ENCODE assay signal across 1 cellular context in the genomic region with DNA sequence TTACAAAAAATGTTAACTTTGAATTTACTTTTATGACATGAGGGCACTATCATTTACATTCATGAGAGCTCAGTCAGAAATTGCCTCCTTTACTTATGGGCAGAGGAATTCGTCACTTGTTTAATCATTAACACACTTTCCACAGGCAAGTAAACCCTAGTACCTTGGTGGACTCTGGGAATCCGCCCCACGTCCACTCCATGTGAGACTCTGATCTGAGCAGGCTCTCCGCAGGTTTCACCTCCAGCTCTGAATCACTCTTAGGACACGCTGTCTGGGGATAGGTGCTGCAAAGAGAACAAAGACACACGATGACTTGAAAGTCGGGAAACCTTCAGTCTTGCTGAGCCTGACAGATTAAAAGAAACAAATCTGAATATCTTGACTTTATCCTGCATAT.
TF ChIP-seq lines count a peak whose summit lies in the region.

No MANE protein-coding gene starts in this region.

TF ChIP-seq in HepG2, 621 proteins besides CTCF, POLR2A, EP300 and RAD21 (continued from another document and continues in another):
- peak; percentile 17; the same call in 1 of the 2 replicates for TF ChIP-seq TFAP4 (IDR thresholded peaks at IDR 0.05; ENCODE audit: borderline replicate concordance, low read depth)
- TF ChIP-seq, protein P1, sequence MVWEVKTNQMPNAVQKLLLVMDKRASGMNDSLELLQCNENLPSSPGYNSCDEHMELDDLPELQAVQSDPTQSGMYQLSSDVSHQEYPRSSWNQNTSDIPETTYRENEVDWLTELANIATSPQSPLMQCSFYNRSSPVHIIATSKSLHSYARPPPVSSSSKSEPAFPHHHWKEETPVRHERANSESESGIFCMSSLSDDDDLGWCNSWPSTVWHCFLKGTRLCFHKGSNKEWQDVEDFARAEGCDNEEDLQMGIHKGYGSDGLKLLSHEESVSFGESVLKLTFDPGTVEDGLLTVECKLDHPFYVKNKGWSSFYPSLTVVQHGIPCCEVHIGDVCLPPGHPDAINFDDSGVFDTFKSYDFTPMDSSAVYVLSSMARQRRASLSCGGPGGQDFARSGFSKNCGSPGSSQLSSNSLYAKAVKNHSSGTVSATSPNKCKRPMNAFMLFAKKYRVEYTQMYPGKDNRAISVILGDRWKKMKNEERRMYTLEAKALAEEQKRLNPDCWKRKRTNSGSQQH (CRISPR knock-in tag; IDR thresholded peaks at IDR 0.05; ENCODE audit: low read depth) = no peak
- no peak for TF ChIP-seq NFE2L1 (CRISPR knock-in tag; IDR thresholded peaks at IDR 0.05; ENCODE audit: borderline replicate concordance)
- TF ChIP-seq ZNF792 (CRISPR knock-in tag; IDR thresholded peaks at IDR 0.05) = peak; percentile 35; the same call in 1 of the 2 replicates
- no peak for TF ChIP-seq ZNF615 (CRISPR knock-in tag; IDR thresholded peaks at IDR 0.05; ENCODE audit: borderline replicate concordance)
- no peak for TF ChIP-seq ZNF687 (CRISPR knock-in tag; IDR thresholded peaks at IDR 0.05)
- peak; percentile 84 for TF ChIP-seq FOSL2 (CRISPR knock-in tag; IDR thresholded peaks at IDR 0.05)
- no peak for TF ChIP-seq NR2F6 (IDR thresholded peaks at IDR 0.05)
- TF ChIP-seq NR2F6 (CRISPR knock-in tag; IDR thresholded peaks at IDR 0.05) = 0 out of 2 replicates have a peak, but pooled peaks have one; percentile 43
- TF ChIP-seq FUBP1 (CRISPR knock-in tag; IDR thresholded peaks at IDR 0.05; ENCODE audit: borderline replicate concordance) = no peak
- TF ChIP-seq ASH2L (IDR thresholded peaks at IDR 0.05; ENCODE audit: insufficient read length, low read depth, low read length) = no peak
- TF ChIP-seq ATF7-NPFF (CRISPR knock-in tag; IDR thresholded peaks at IDR 0.05; ENCODE audit: low read depth) = no peak
- no peak for TF ChIP-seq PBX3 (CRISPR knock-in tag; IDR thresholded peaks at IDR 0.05; ENCODE audit: borderline replicate concordance)
- peak; percentile 15; the same call in 1 of the 2 replicates for TF ChIP-seq TAF1 (CRISPR knock-in tag; IDR thresholded peaks at IDR 0.05)
- TF ChIP-seq, protein P2, sequence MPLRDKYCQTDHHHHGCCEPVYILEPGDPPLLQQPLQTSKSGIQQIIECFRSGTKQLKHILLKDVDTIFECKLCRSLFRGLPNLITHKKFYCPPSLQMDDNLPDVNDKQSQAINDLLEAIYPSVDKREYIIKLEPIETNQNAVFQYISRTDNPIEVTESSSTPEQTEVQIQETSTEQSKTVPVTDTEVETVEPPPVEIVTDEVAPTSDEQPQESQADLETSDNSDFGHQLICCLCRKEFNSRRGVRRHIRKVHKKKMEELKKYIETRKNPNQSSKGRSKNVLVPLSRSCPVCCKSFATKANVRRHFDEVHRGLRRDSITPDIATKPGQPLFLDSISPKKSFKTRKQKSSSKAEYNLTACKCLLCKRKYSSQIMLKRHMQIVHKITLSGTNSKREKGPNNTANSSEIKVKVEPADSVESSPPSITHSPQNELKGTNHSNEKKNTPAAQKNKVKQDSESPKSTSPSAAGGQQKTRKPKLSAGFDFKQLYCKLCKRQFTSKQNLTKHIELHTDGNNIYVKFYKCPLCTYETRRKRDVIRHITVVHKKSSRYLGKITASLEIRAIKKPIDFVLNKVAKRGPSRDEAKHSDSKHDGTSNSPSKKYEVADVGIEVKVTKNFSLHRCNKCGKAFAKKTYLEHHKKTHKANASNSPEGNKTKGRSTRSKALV (CRISPR knock-in tag; IDR thresholded peaks at IDR 0.05) = no peak
- 0 out of 2 replicates have a peak, but pooled peaks have one; percentile 19 for TF ChIP-seq TGIF2 (CRISPR knock-in tag; IDR thresholded peaks at IDR 0.05)
- TF ChIP-seq ZNF446 (CRISPR knock-in tag; IDR thresholded peaks at IDR 0.05) = no peak
- TF ChIP-seq, protein P3, sequence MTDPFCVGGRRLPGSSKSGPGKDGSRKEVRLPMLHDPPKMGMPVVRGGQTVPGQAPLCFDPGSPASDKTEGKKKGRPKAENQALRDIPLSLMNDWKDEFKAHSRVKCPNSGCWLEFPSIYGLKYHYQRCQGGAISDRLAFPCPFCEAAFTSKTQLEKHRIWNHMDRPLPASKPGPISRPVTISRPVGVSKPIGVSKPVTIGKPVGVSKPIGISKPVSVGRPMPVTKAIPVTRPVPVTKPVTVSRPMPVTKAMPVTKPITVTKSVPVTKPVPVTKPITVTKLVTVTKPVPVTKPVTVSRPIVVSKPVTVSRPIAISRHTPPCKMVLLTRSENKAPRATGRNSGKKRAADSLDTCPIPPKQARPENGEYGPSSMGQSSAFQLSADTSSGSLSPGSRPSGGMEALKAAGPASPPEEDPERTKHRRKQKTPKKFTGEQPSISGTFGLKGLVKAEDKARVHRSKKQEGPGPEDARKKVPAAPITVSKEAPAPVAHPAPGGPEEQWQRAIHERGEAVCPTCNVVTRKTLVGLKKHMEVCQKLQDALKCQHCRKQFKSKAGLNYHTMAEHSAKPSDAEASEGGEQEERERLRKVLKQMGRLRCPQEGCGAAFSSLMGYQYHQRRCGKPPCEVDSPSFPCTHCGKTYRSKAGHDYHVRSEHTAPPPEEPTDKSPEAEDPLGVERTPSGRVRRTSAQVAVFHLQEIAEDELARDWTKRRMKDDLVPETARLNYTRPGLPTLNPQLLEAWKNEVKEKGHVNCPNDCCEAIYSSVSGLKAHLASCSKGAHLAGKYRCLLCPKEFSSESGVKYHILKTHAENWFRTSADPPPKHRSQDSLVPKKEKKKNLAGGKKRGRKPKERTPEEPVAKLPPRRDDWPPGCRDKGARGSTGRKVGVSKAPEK (CRISPR knock-in tag; IDR thresholded peaks at IDR 0.05; ENCODE audit: borderline replicate concordance) = no peak
- peak; percentile 99 for TF ChIP-seq HNF1B (CRISPR knock-in tag; IDR thresholded peaks at IDR 0.05)
- TF ChIP-seq ZNF784 (CRISPR knock-in tag; IDR thresholded peaks at IDR 0.05; ENCODE audit: borderline replicate concordance) = no peak
- peak; percentile 18 for TF ChIP-seq XRCC5 (optimal IDR thresholded peaks at IDR 0.05; ENCODE audit: low read length)
- TF ChIP-seq ATF4 (CRISPR knock-in tag; IDR thresholded peaks at IDR 0.05) = 0 out of 4 replicates have a peak, but pooled peaks of 1 of the 2 experiments have one; percentile 46
- no peak for TF ChIP-seq ZNF75D (CRISPR knock-in tag; IDR thresholded peaks at IDR 0.05; ENCODE audit: borderline replicate concordance)
- TF ChIP-seq, protein P4, sequence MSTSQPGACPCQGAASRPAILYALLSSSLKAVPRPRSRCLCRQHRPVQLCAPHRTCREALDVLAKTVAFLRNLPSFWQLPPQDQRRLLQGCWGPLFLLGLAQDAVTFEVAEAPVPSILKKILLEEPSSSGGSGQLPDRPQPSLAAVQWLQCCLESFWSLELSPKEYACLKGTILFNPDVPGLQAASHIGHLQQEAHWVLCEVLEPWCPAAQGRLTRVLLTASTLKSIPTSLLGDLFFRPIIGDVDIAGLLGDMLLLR (CRISPR knock-in tag; IDR thresholded peaks at IDR 0.05) = no peak
- TF ChIP-seq GPN1 (CRISPR knock-in tag; IDR thresholded peaks at IDR 0.05; ENCODE audit: borderline replicate concordance) = no peak
